26 cellular contexts compared by ENCODE assay signal in genomic region chr17:44311562-44312181, GRCh38. TPM values are rescaled to one million over a fixed set of nuclear protein-coding genes. Genes with fewer than 3 reads are reported as not detected.
"Had no signal": no experiment of that assay in that cellular context is flagged by ENCODE, and none has a peak within 500 bp of the region (broad histone marks: within the 10 kb centered on the region; RNA-seq: fewer than 3 reads in every experiment).

No MANE protein-coding gene starts in this region.

- H3K4me2 ChIP-seq: SK-N-SH had no signal

- H3K36me3 ChIP-seq: adrenal gland, breast epithelium, Peyer's patch, SJCRH30 had no signal

- H3K9me3 ChIP-seq: adrenal gland, breast epithelium, Peyer's patch, SJCRH30, SK-N-SH had no signal

- H3K4me3 ChIP-seq: adrenal gland, breast epithelium, Peyer's patch, SJCRH30 had no signal

- DNase-seq: activated CD4-positive, alpha-beta T cell treated with anti-CD3 and anti-CD28 coated beads for 4 hours; activated CD8-positive, alpha-beta memory T cell treated with anti-CD3 and anti-CD28 coated beads, Interleukin-2, amount 50 U/mL, for 48 hours; activated CD8-positive, alpha-beta T cell treated with anti-CD3 and anti-CD28 coated beads, Interleukin-2, amount 10 ng/mL, durations not matched to agents 7 days and 5 days; activated naive CD4-positive, alpha-beta T cell treated with anti-CD3 and anti-CD28 coated beads, Interleukin-2, amount 50 U/mL, for 16 hours; activated naive CD8-positive, alpha-beta T cell treated with anti-CD3 and anti-CD28 coated beads, Interleukin-2, amount 10 ng/mL, durations not matched to agents 7 days and 5 days; activated T-cell treated with anti-CD3 and anti-CD28 coated beads, Interleukin-2, amount 50 U/mL, for 1 hour; adrenal gland; NCI-H1092; NCI-H1417; NCI-H1694; NCI-H2029; NCI-H2107; NCI-H226; NCI-H526; NCI-H774; NK-92 treated with Interleukin-12 subunit alpha and Interleukin-12 subunit beta, amount 100 ng/mL, for 24 hours; Peyer's patch; Right ventricle myocardium superior; SJCRH30; SK-N-SH; T-helper 1 cell had no signal

- H3K27ac ChIP-seq: adrenal gland, breast epithelium, Peyer's patch, RWPE1, SJCRH30 had no signal

RNA-seq across cellular contexts. Expression of gene RUNDC3A, which starts 3.3 kb away (rescaled TPM):
- total RNA-seq: NCI-H460 had no signal

RNA-seq across cellular contexts. Expression of gene SLC4A1, which starts 43.7 kb away (rescaled TPM):
- total RNA-seq: activated CD8-positive, alpha-beta T cell treated with anti-CD3 and anti-CD28 coated beads, Interleukin-2, amount 10 ng/mL, durations not matched to agents 7 days and 5 days; activated naive CD8-positive, alpha-beta T cell treated with anti-CD3 and anti-CD28 coated beads, Interleukin-2, amount 10 ng/mL, durations not matched to agents 7 days and 5 days; MCF 10A; NCI-H460; Peyer's patch; T-helper 2 cell treated with Interferon-gamma antibody and Interleukin-4, amounts not matched to agents 100 ng/mL and 5 ng/mL, for 36 hours had no signal
